In genomic region chr13:98796798-98797197, GRCh38 we compare ENCODE assay signal across 3 cellular contexts.
TF ChIP-seq lines count a peak whose summit lies in the region.

No MANE protein-coding gene starts in this region.

TF ChIP-seq in SK-N-SH, 30 proteins besides CTCF, POLR2A, EP300 and RAD21 (continued from another document):
- no peak for TF ChIP-seq FOXM1 (IDR thresholded peaks at IDR 0.05; ENCODE audit: low read depth)
- no peak for TF ChIP-seq MXI1 (IDR thresholded peaks at IDR 0.05; ENCODE audit: low read depth, low read length)
- TF ChIP-seq FOXJ3 (CRISPR knock-in tag; IDR thresholded peaks at IDR 0.05): no peak
- TF ChIP-seq YY1 (IDR thresholded peaks at IDR 0.05; ENCODE audit: low read depth): no peak
- TF ChIP-seq ELF1 (IDR thresholded peaks at IDR 0.05): no peak
- no peak for TF ChIP-seq RXRA (IDR thresholded peaks at IDR 0.05; ENCODE audit: borderline replicate concordance, low read depth)
- no peak for TF ChIP-seq SIN3A (IDR thresholded peaks at IDR 0.05; ENCODE audit: borderline replicate concordance, low read depth, low read length)
- no peak for TF ChIP-seq TEAD4 (IDR thresholded peaks at IDR 0.05; ENCODE audit: borderline replicate concordance, insufficient read depth)
- TF ChIP-seq MAX (IDR thresholded peaks at IDR 0.05; ENCODE audit: low read depth): no peak
- no peak for TF ChIP-seq POLR2AphosphoS5 (IDR thresholded peaks at IDR 0.05; ENCODE audit: low read depth, low read length)
- no peak for TF ChIP-seq JUND (IDR thresholded peaks at IDR 0.05)
- no peak for TF ChIP-seq EZH2phosphoT487 (IDR thresholded peaks at IDR 0.05; ENCODE audit: borderline replicate concordance, low read depth)
- no peak for TF ChIP-seq GABPA (IDR thresholded peaks at IDR 0.05; ENCODE audit: low read depth)

TF ChIP-seq in SK-N-SH treated with all-trans-retinoic acid at 6 μM for 48 hours, 23 proteins besides CTCF, POLR2A, EP300 and RAD21 (continued from another document):
- TF ChIP-seq TSHZ2 (CRISPR knock-in tag; IDR thresholded peaks at IDR 0.05): no peak
- TF ChIP-seq TCF4 (CRISPR knock-in tag; IDR thresholded peaks at IDR 0.05; ENCODE audit: borderline replicate concordance): no peak
- no peak for TF ChIP-seq ZNF8 (CRISPR knock-in tag; IDR thresholded peaks at IDR 0.05)
- no peak for TF ChIP-seq ESRRG (CRISPR knock-in tag; IDR thresholded peaks at IDR 0.05)
- no peak for TF ChIP-seq CREB5 (CRISPR knock-in tag; IDR thresholded peaks at IDR 0.05; ENCODE audit: low read depth)
- TF ChIP-seq TOX (CRISPR knock-in tag; IDR thresholded peaks at IDR 0.05; ENCODE audit: borderline replicate concordance): no peak
- TF ChIP-seq PATZ1 (CRISPR knock-in tag; IDR thresholded peaks at IDR 0.05; ENCODE audit: borderline replicate concordance): no peak
- no peak for TF ChIP-seq CSDC2 (CRISPR knock-in tag; IDR thresholded peaks at IDR 0.05)
- no peak for TF ChIP-seq ZC3H10 (CRISPR knock-in tag; IDR thresholded peaks at IDR 0.05)
- no peak for TF ChIP-seq PPARA (CRISPR knock-in tag; IDR thresholded peaks at IDR 0.05; ENCODE audit: borderline replicate concordance)
- no peak for TF ChIP-seq CSRNP3 (CRISPR knock-in tag; IDR thresholded peaks at IDR 0.05)
- no peak for TF ChIP-seq POU6F1 (CRISPR knock-in tag; IDR thresholded peaks at IDR 0.05; ENCODE audit: borderline replicate concordance, low read depth)

TF ChIP-seq in WTC11, 78 proteins besides CTCF, POLR2A, EP300 and RAD21 (continued from another document):
- no peak for TF ChIP-seq ZNF425 (CRISPR knock-in tag; conservative IDR thresholded peaks at IDR 0.05)
- TF ChIP-seq ZNF219 (CRISPR knock-in tag; IDR thresholded peaks at IDR 0.05; ENCODE audit: borderline replicate concordance): no peak
- no peak for TF ChIP-seq TP53 (CRISPR knock-in tag; IDR thresholded peaks at IDR 0.05)
- TF ChIP-seq ELF4 (CRISPR knock-in tag; IDR thresholded peaks at IDR 0.05; ENCODE audit: low read depth): no peak
- no peak for TF ChIP-seq ATF3 (CRISPR knock-in tag; conservative IDR thresholded peaks at IDR 0.05)
- TF ChIP-seq EMX1 (CRISPR knock-in tag; IDR thresholded peaks at IDR 0.05): no peak
- TF ChIP-seq ATF6 (CRISPR knock-in tag; IDR thresholded peaks at IDR 0.05): no peak
- no peak for TF ChIP-seq NR1H2 (CRISPR knock-in tag; IDR thresholded peaks at IDR 0.05)
TF ChIP-seq in WTC11: peak in this region for 0.
